ENCODE assay signal across 29 cellular contexts in the genomic region with DNA sequence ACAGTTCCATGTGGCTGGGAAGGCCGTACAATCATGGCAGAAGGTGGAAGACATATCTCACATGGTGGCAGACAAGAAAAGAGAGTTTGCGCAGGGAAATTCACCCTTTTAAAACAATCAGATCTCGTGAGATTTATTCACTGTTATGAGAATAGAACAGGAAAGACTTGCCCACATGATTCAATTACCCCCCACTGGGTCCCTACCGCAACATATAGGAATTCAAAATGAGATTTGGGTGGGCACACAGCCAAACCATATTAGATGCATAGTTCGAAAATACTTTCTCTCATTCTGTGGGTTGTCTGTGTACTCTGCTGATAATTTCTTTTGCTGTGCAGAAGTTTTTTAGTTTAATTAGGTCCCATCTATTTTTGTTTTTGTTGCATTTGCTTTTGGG.
"Had no signal": no experiment of that assay in that cellular context is flagged by ENCODE, and none has a peak within 500 bp of the region (broad histone marks: within the 10 kb centered on the region; RNA-seq: fewer than 3 reads in every experiment).

No MANE protein-coding gene starts in this region.

- H3K27me3 ChIP-seq: neural progenitor cell, neutrophil, ovary, right atrium auricular region, right lobe of liver, transverse colon, upper lobe of left lung, vagina had no signal

- DNase-seq: hypothalamus; immature natural killer cell; islet precursor cell; left ventricle myocardium inferior; mesendoderm; naive B cell; natural killer cell; nephron progenitor cell; occipital lobe; ovary; right lobe of liver; stimulated activated CD4-positive, alpha-beta T cell treated with anti-CD3 and anti-CD28 coated beads, Interleukin-1b, Interleukin-23, amount 100 ng/mL, for 48 hours; stimulated activated CD4-positive, alpha-beta T cell treated with anti-CD3 and anti-CD28 coated beads, Interleukin-2, amount 100 ng/mL, for 48 hours; stimulated activated CD4-positive, alpha-beta T cell treated with anti-CD3 and anti-CD28 coated beads, Interleukin-4, amount 100 ng/mL, for 4 hours; stimulated activated CD8-positive, alpha-beta memory T cell treated with anti-CD3 and anti-CD28 coated beads, Interleukin-4, amount 100 ng/mL, for 48 hours; stimulated activated naive CD4-positive, alpha-beta T cell treated with Interleukin-2 at 50 U/mL for 16 hours; stimulated activated naive CD8-positive, alpha-beta T cell treated with anti-CD3 and anti-CD28 coated beads, Interleukin-15, amount 100 ng/mL, for 72 hours; substantia nigra; transverse colon; upper lobe of left lung had no signal

- H3K9me3 ChIP-seq: neutrophil, ovary, right lobe of liver, transverse colon, vagina had no signal

- H3K36me3 ChIP-seq: left ventricle myocardium inferior, neural progenitor cell, neutrophil, ovary, right atrium auricular region, right lobe of liver, transverse colon, upper lobe of left lung, vagina had no signal

- H3K36me3 Mint-ChIP-seq: naive B cell; natural killer cell; neural progenitor cell; stimulated activated memory B cell treated with anti-CD40 and anti-IgM and Interleukin-4, amounts not matched to agents 10 μg/mL and 1 μg/mL and 100 μg/mL, for 72 hours had no signal

- H3K4me3 Mint-ChIP-seq: immature natural killer cell; mesothelial cell of epicardium; naive B cell; natural killer cell; nephron progenitor cell; neural progenitor cell; stimulated activated memory B cell treated with anti-CD40 and anti-IgM and Interleukin-4, amounts not matched to agents 10 μg/mL and 1 μg/mL and 100 μg/mL, for 72 hours; stimulated activated naive CD8-positive, alpha-beta T cell treated with anti-CD3 and anti-CD28 coated beads, Interleukin-15, amount 100 ng/mL, for 72 hours had no signal

- H3K4me3 ChIP-seq: left ventricle myocardium inferior, lung, neural progenitor cell, ovary, right atrium auricular region, right lobe of liver, smooth muscle cell, transverse colon, upper lobe of left lung, vagina had no signal

- H3K27me3 Mint-ChIP-seq: naive B cell; progenitor cell of endocrine pancreas; stimulated activated memory B cell treated with anti-CD40 and anti-IgM and Interleukin-4, amounts not matched to agents 10 μg/mL and 1 μg/mL and 100 μg/mL, for 72 hours; stimulated activated naive CD8-positive, alpha-beta T cell treated with anti-CD3 and anti-CD28 coated beads, Interleukin-15, amount 100 ng/mL, for 72 hours had no signal

- H3K27ac Mint-ChIP-seq: immature natural killer cell; mesothelial cell of epicardium; naive B cell; natural killer cell; nephron progenitor cell; neural progenitor cell; progenitor cell of endocrine pancreas; stimulated activated memory B cell treated with anti-CD40 and anti-IgM and Interleukin-4, amounts not matched to agents 10 μg/mL and 1 μg/mL and 100 μg/mL, for 72 hours; stimulated activated naive CD8-positive, alpha-beta T cell treated with anti-CD3 and anti-CD28 coated beads, Interleukin-15, amount 100 ng/mL, for 72 hours had no signal

- ATAC-seq: natural killer cell; right lobe of liver; stimulated activated memory B cell treated with anti-CD40 and anti-IgM and Interleukin-4, amounts not matched to agents 10 μg/mL and 1 μg/mL and 100 μg/mL, for 72 hours; stimulated activated naive CD8-positive, alpha-beta T cell treated with anti-CD3 and anti-CD28 coated beads, Interleukin-15, amount 100 ng/mL, for 72 hours had no signal

- H3K4me1 Mint-ChIP-seq: immature natural killer cell; mesothelial cell of epicardium; naive B cell; natural killer cell; nephron progenitor cell; neural progenitor cell; stimulated activated memory B cell treated with anti-CD40 and anti-IgM and Interleukin-4, amounts not matched to agents 10 μg/mL and 1 μg/mL and 100 μg/mL, for 72 hours; stimulated activated naive CD8-positive, alpha-beta T cell treated with anti-CD3 and anti-CD28 coated beads, Interleukin-15, amount 100 ng/mL, for 72 hours had no signal

- H3K4me1 ChIP-seq: left ventricle myocardium inferior, neural progenitor cell, right atrium auricular region, right lobe of liver, transverse colon, upper lobe of left lung, vagina had no signal

- H3K27ac ChIP-seq: left ventricle myocardium inferior, neural progenitor cell, neutrophil, ovary, right atrium auricular region, right lobe of liver, transverse colon, upper lobe of left lung, vagina had no signal
